Comparison of ENCODE assay signal across 36 cellular contexts in the genomic region with DNA sequence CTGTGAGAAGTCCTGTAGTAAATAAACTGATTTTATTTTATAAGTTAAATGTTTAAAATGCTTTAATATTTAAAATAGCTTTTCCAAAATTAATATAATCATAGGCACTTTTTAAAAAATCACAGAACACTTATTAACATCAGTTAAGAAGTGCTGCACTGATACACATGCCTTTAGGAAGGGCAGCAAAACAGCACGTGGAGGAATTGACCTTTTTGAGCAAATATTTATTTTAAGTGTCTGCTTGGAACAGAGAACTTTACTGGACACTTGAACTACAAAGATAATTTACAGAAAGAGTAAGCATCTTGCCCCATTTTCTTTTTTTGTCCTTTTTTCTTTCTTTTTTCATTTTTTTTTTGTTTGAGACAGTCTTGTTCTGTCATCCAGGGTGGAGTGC.
"Had no signal": no experiment of that assay in that cellular context is flagged by ENCODE, and none has a peak within 500 bp of the region (broad histone marks: within the 10 kb centered on the region; RNA-seq: fewer than 3 reads in every experiment).

No MANE protein-coding gene starts in this region.

- H3K4me1 ChIP-seq: SJSA1 had no signal

- H3K4me3 ChIP-seq: MG63, Peyer's patch, SJSA1 had no signal

- H3K27ac ChIP-seq: brain microvascular endothelial cell, Peyer's patch, SJSA1 had no signal

- H3K36me3 ChIP-seq: brain microvascular endothelial cell, Peyer's patch, SJSA1 had no signal

- H3K27me3 ChIP-seq: brain microvascular endothelial cell, MG63, Peyer's patch, SJSA1 had no signal

- H3K9me3 ChIP-seq: MG63, Peyer's patch, SJSA1, SK-N-SH had no signal

- H3K4me3 Mint-ChIP-seq: activated CD4-positive, alpha-beta memory T cell treated with anti-CD3 and anti-CD28 coated beads, Interleukin-2, amount 10 ng/mL, durations not matched to agents 7 days and 5 days; activated CD8-positive, alpha-beta memory T cell treated with anti-CD3 and anti-CD28 coated beads, Interleukin-2, amount 10 ng/mL, durations not matched to agents 7 days and 5 days; activated naive CD4-positive, alpha-beta T cell treated with anti-CD3 and anti-CD28 coated beads, Interleukin-2, amount 10 ng/mL, durations not matched to agents 7 days and 5 days; activated naive CD8-positive, alpha-beta T cell; activated naive CD8-positive, alpha-beta T cell treated with anti-CD3 and anti-CD28 coated beads, Interleukin-2, amount 50 U/mL, for 24 hours; central memory CD8-positive, alpha-beta T cell; T-helper 1 cell treated with Interleukin-12 subunit alpha and Interleukin-12 subunit beta and Interleukin-4 antibody, amounts not matched to agents 30 μg/mL and 1 μg/mL, for 36 hours; T-helper 2 cell treated with Interferon-gamma antibody and Interleukin-4, amounts not matched to agents 5 μg/mL and 100 μg/mL, for 36 hours; WTC11 had no signal

- H3K9me3 Mint-ChIP-seq: central memory CD8-positive, alpha-beta T cell; WTC11 had no signal

- H3K4me1 Mint-ChIP-seq: activated CD4-positive, alpha-beta memory T cell treated with anti-CD3 and anti-CD28 coated beads, Interleukin-2, amount 10 ng/mL, durations not matched to agents 7 days and 5 days; activated CD8-positive, alpha-beta memory T cell treated with anti-CD3 and anti-CD28 coated beads, Interleukin-2, amount 10 ng/mL, durations not matched to agents 7 days and 5 days; activated naive CD4-positive, alpha-beta T cell treated with anti-CD3 and anti-CD28 coated beads, Interleukin-2, amount 10 ng/mL, durations not matched to agents 7 days and 5 days; activated naive CD8-positive, alpha-beta T cell treated with anti-CD3 and anti-CD28 coated beads, Interleukin-2, amount 50 U/mL, for 24 hours had no signal

- DNase-seq: activated CD4-positive, alpha-beta memory T cell treated with anti-CD3 and anti-CD28 coated beads, Interleukin-2, amount 10 ng/mL, durations not matched to agents 7 days and 5 days; activated CD4-positive, alpha-beta T cell treated with anti-CD3 and anti-CD28 coated beads for 4 hours; activated CD4-positive, alpha-beta T cell treated with anti-CD3 and anti-CD28 coated beads, Interleukin-2, amount 50 U/mL, for 1 hour; activated CD4-positive, CD25-positive, alpha-beta regulatory T cell treated with anti-CD3 and anti-CD28 coated beads, Interleukin-2, amount 50 U/mL, for 72 hours; activated CD8-positive, alpha-beta memory T cell treated with anti-CD3 and anti-CD28 coated beads for 24 hours; activated CD8-positive, alpha-beta memory T cell treated with anti-CD3 and anti-CD28 coated beads, Interleukin-2, amount 10 ng/mL, durations not matched to agents 7 days and 5 days; activated CD8-positive, alpha-beta memory T cell treated with anti-CD3 and anti-CD28 coated beads, Interleukin-2, amount 50 U/mL, for 48 hours; activated effector memory CD4-positive, alpha-beta T cell treated with Interleukin-2 at 50 U/mL for 16 hours; activated naive CD4-positive, alpha-beta T cell treated with anti-CD3 and anti-CD28 coated beads, Interleukin-2, amount 10 ng/mL, durations not matched to agents 7 days and 5 days; activated naive CD8-positive, alpha-beta T cell treated with anti-CD3 and anti-CD28 coated beads, Interleukin-2, amount 50 U/mL, for 24 hours; activated T-cell treated with anti-CD3 and anti-CD28 coated beads, Interleukin-2, amount 50 U/mL, for 48 hours; amniotic stem cell; aorta; brain microvascular endothelial cell; Kasumi-1; MG63; NCI-H1048; NCI-H1105 treated with DMSO at 0.1 percent for 48 hours; NCI-H187; NCI-H2029 treated with DMSO at 0.1 percent for 48 hours; NCI-H2107; NCI-H510A; NCI-H526; NCI-H748 treated with DMSO at 0.1 percent for 48 hours; NK-92 treated with Interleukin-12 subunit alpha and Interleukin-12 subunit beta, amount 100 ng/mL, for 24 hours; PC-3; Peyer's patch; RPMI8226; SHP77 treated with DMSO at 0.1 percent for 48 hours; SK-N-SH had no signal

- H3K27ac Mint-ChIP-seq: activated CD4-positive, alpha-beta memory T cell treated with anti-CD3 and anti-CD28 coated beads, Interleukin-2, amount 10 ng/mL, durations not matched to agents 7 days and 5 days; activated CD8-positive, alpha-beta memory T cell treated with anti-CD3 and anti-CD28 coated beads, Interleukin-2, amount 10 ng/mL, durations not matched to agents 7 days and 5 days; activated naive CD4-positive, alpha-beta T cell treated with anti-CD3 and anti-CD28 coated beads, Interleukin-2, amount 10 ng/mL, durations not matched to agents 7 days and 5 days; activated naive CD8-positive, alpha-beta T cell; activated naive CD8-positive, alpha-beta T cell treated with anti-CD3 and anti-CD28 coated beads, Interleukin-2, amount 50 U/mL, for 24 hours; T-helper 1 cell treated with Interleukin-12 subunit alpha and Interleukin-12 subunit beta and Interleukin-4 antibody, amounts not matched to agents 30 μg/mL and 1 μg/mL, for 36 hours; T-helper 2 cell treated with Interferon-gamma antibody and Interleukin-4, amounts not matched to agents 5 μg/mL and 100 μg/mL, for 36 hours; WTC11 had no signal

- H3K36me3 Mint-ChIP-seq: activated naive CD4-positive, alpha-beta T cell treated with anti-CD3 and anti-CD28 coated beads, Interleukin-2, amount 10 ng/mL, durations not matched to agents 7 days and 5 days had no signal

- H3K27me3 Mint-ChIP-seq: activated CD4-positive, alpha-beta memory T cell treated with anti-CD3 and anti-CD28 coated beads, Interleukin-2, amount 10 ng/mL, durations not matched to agents 7 days and 5 days; activated CD8-positive, alpha-beta memory T cell treated with anti-CD3 and anti-CD28 coated beads, Interleukin-2, amount 10 ng/mL, durations not matched to agents 7 days and 5 days; activated naive CD4-positive, alpha-beta T cell treated with anti-CD3 and anti-CD28 coated beads, Interleukin-2, amount 10 ng/mL, durations not matched to agents 7 days and 5 days; activated naive CD8-positive, alpha-beta T cell; activated naive CD8-positive, alpha-beta T cell treated with anti-CD3 and anti-CD28 coated beads, Interleukin-2, amount 50 U/mL, for 24 hours; central memory CD8-positive, alpha-beta T cell had no signal
